25 cellular contexts compared by ENCODE assay signal in the genomic region with DNA sequence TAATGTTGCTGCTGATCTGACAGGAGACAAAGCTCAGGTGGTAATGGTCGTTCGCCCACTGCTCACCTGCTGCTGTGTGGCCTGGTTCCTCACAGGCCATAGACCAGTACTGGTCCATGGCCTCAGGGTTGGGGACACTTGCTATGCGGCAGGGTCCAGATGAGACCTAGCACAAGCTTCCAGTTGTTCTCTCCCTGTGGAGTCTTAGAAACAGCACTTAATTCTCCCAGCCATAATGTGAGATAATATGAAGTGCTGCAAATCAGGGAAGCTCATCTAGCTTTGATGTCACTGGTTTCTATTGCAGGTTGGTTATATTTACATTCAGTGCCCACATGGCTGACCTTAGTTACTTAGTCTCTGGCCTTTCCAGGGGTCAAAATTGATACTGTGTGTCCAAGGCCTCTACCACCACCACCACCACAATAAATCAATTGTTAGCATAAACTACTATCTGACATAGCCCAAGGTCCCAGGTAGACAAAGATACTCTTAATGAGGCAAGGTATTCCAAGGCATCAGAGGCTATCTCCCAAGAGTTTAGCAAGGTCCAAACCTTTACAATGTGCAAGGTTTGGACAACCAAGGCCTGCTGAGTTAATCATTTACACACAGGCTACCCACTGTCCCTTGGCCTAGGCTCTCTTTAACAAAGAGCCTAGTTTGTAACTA. TPM values are rescaled to one million over a fixed set of nuclear protein-coding genes. Genes with fewer than 3 reads are reported as not detected.
DNase-seq lines count a peak whose midpoint lies in the region; ATAC-seq, FAIRE-seq and TF ChIP-seq lines count a peak whose summit lies in the region.
"Had no signal": no experiment of that assay in that cellular context is flagged by ENCODE, and none has a peak within 500 bp of the region (broad histone marks: within the 10 kb centered on the region; RNA-seq: fewer than 3 reads in every experiment).

No MANE protein-coding gene starts in this region.

- FAIRE-seq in HepG2 (lab: Jason Lieb, UNC), result peak; percentile 91
- FAIRE-seq: GM18507 had no signal

- intact Hi-C loops in activated CD8-positive, alpha-beta T cell treated with anti-CD3 and anti-CD28 coated beads for 36 hours (cut with micrococcal nuclease), result no loop called here
- intact Hi-C loops in HepG2 (cut with micrococcal nuclease; ENCODE audit: unreplicated experiment) (loop anchor here (2.0 to 5.0 kb wide), 3 partner anchors 97 to 220 kb away; a partner anchor contains a TSS), uterus (cut with DNase I; ENCODE audit: low total_unique reads) (no loop called here)

- H3K9me3 ChIP-seq in HepG2 (ENCODE audit: low read length) (peaks cover 20% of the 10 kb centered on the region), uterus (no peaks in the 10 kb centered on the region)
- H3K9me3 ChIP-seq in CD8-positive, alpha-beta memory T cell (ENCODE audit: low read length), result no peaks in the 10 kb centered on the region
- H3K9me3 ChIP-seq: BLaER1, HAP-1 had no signal

- peak overlapping the region; percentile 66 for H3K4me2 ChIP-seq in HepG2 (ENCODE audit: low read depth, low read length)
- H3K4me2 ChIP-seq: BLaER1, GM23338, PC-9 had no signal

- no peak overlapping the region for H2AFZ ChIP-seq in HepG2 (ENCODE audit: low read length)
- H2AFZ ChIP-seq: GM23338, PC-9 had no signal

- H3K4me1 ChIP-seq in HepG2 (ENCODE audit: insufficient read depth, low read length), result peaks cover 85% of the 10 kb centered on the region
- peaks cover 4 to 13% of the 10 kb centered on the region in 2 donors for H3K4me1 ChIP-seq in uterus
- H3K4me1 ChIP-seq in CD8-positive, alpha-beta memory T cell (ENCODE audit: insufficient read depth, low read length), result peaks cover 42% of the 10 kb centered on the region

- H3K4me3 Mint-ChIP-seq in activated CD8-positive, alpha-beta T cell treated with anti-CD3 and anti-CD28 coated beads for 36 hours, result no peak overlapping the region
- no peak overlapping the region for H3K4me3 Mint-ChIP-seq in activated CD8-positive, alpha-beta T cell treated with anti-CD3 and anti-CD28 coated beads, Interleukin-2, amount 10 ng/mL, durations not matched to agents 7 days and 5 days
- H3K4me3 Mint-ChIP-seq in WTC11, result no peak overlapping the region
- no peak overlapping the region for H3K4me3 Mint-ChIP-seq in CD8-positive, alpha-beta memory T cell
- H3K4me3 Mint-ChIP-seq: CD4-positive, alpha-beta T cell; GM23338 had no signal

- no TSS peak for BruUV-seq in HepG2 (replicated peaks; lab: Mats Ljungman, UMichigan)

- H4K20me1 ChIP-seq in HepG2 (ENCODE audit: insufficient read depth, low read length), result no peaks in the 10 kb centered on the region
- H4K20me1 ChIP-seq: BLaER1 had no signal

- in situ Hi-C loops in HepG2 (cut with HindIII; ENCODE audit: extremely low pct_ligation_motif_present, low pct_unique_long_range_greater_than_20kb), result no loop called here

- CTCF ChIA-PET in activated CD8-positive, alpha-beta T cell treated with anti-CD3 and anti-CD28 coated beads for 36 hours (lab: Charles Lee), result no interaction called here
- CTCF ChIA-PET in activated CD8-positive, alpha-beta T cell treated with anti-CD3 and anti-CD28 coated beads, Interleukin-2, amount 10 ng/mL, durations not matched to agents 7 days and 5 days (lab: Charles Lee), result interaction anchor here (1.2 kb wide), 1 partner anchor 11 kb away, joined by 7 read pairs; a partner anchor contains a TSS
- CTCF ChIA-PET in WTC11 (lab: Charles Lee), result interaction anchor here (0.9 kb wide), 1 partner anchor 12 kb away, joined by 4 read pairs; a partner anchor contains a TSS
- CTCF ChIA-PET in HepG2 (lab: Yijun Ruan, JAX; ENCODE audit: low intra/inter-chr PET ratio, low total read pairs), result no interaction called here
- CTCF ChIA-PET in CD8-positive, alpha-beta memory T cell (lab: Charles Lee), result interaction anchor here (1.6 to 4.2 kb wide), 2 partner anchors 11 to 183 kb away, joined by 3 to 29 read pairs; a partner anchor contains a TSS

- TF ChIP-seq EP300 in HepG2 (IDR thresholded peaks at IDR 0.05; ENCODE audit: low read depth in 2 of 2, low read length in 2 of 2) (peak; percentile 87 to 97; a peak in 3 of 4 replicates), HepG2 (CRISPR knock-in tag; IDR thresholded peaks at IDR 0.05; ENCODE audit: borderline replicate concordance) (peak; percentile 89)

- peaks cover 3% of the 10 kb centered on the region for H3K79me2 ChIP-seq in HepG2 (ENCODE audit: insufficient read depth, low read length)

- peak overlapping the region; percentile 32 for H3K27ac Mint-ChIP-seq in activated CD8-positive, alpha-beta T cell treated with anti-CD3 and anti-CD28 coated beads for 36 hours
- no peak overlapping the region for H3K27ac Mint-ChIP-seq in activated CD8-positive, alpha-beta T cell treated with anti-CD3 and anti-CD28 coated beads, Interleukin-2, amount 10 ng/mL, durations not matched to agents 7 days and 5 days
- H3K27ac Mint-ChIP-seq in WTC11, result no peak overlapping the region
- H3K27ac Mint-ChIP-seq in CD8-positive, alpha-beta memory T cell, result peak overlapping the region in 1 of 8 donors; percentile 16
- H3K27ac Mint-ChIP-seq: GM23338 had no signal

- no peak for DNase-seq in activated CD8-positive, alpha-beta T cell treated with anti-CD3 and anti-CD28 coated beads for 36 hours
- no peak for DNase-seq in activated CD8-positive, alpha-beta T cell treated with anti-CD3 and anti-CD28 coated beads, Interleukin-2, amount 10 ng/mL, durations not matched to agents 7 days and 5 days
- DNase-seq in WTC11 (ENCODE audit: low spot score) (no peak), HepG2 (ENCODE audit: low spot score) (peak; percentile 98), uterus (no peak)
- DNase-seq in activated CD4-positive, alpha-beta T cell treated with anti-CD3 and anti-CD28 coated beads, Interleukin-2, amount 50 U/mL, for 1 hour, result no peak
- DNase-seq in stimulated activated CD4-positive, alpha-beta T cell treated with anti-CD3 and anti-CD28 coated beads, Interleukin-2, amount 100 ng/mL, for 24 hours, result no peak
- no peak for DNase-seq in CD8-positive, alpha-beta memory T cell
- DNase-seq: ACHN; CD4-positive, alpha-beta T cell; DND-41; KG1; MV-4-11; NCI-H1105 treated with DMSO at 0.1 percent for 48 hours; NCI-H1694; NCI-H446; NCI-H526; PC-9; RPMI8226; SHP77 had no signal

- H3K9ac ChIP-seq in HepG2 (ENCODE audit: insufficient read depth, low read depth, low read length), result peak overlapping the region; percentile 61
- H3K9ac ChIP-seq: BLaER1 had no signal

- H3K27me3 ChIP-seq in HepG2 (ENCODE audit: control insufficient read depth in 1 of 2, insufficient read depth in 2 of 2, low read length in 2 of 2) (no peaks in the 10 kb centered on the region), uterus (no peaks in the 10 kb centered on the region)
- H3K27me3 ChIP-seq in CD8-positive, alpha-beta memory T cell (ENCODE audit: insufficient read depth, low read length, poor library complexity, severe bottlenecking), result no peaks in the 10 kb centered on the region
- H3K27me3 ChIP-seq: BLaER1 had no signal

- TF ChIP-seq POLR2A in HepG2 (IDR thresholded peaks at IDR 0.05; ENCODE audit: insufficient read depth in 1 of 2, low read depth in 2 of 2, low read length in 2 of 2), result peak in 1 of 2 experiments; percentile 38; a peak in 2 of 4 replicates
- TF ChIP-seq POLR2A in uterus (IDR thresholded peaks at IDR 0.05), result no peak

- H3K4me3 ChIP-seq in HepG2 (replicated peaks in 1 of 3; ENCODE audit: insufficient read depth in 1 of 3, low read depth in 2 of 3, low read length in 3 of 3) (peak overlapping the region in 1 of 3 experiments; percentile 27; a peak in 1 of 6 replicates), uterus (no peak overlapping the region)
- H3K4me3 ChIP-seq in CD8-positive, alpha-beta memory T cell (ENCODE audit: low read length), result no peak overlapping the region
- H3K4me3 ChIP-seq: BLaER1, GM23338, HAP-1, PC-9 had no signal

- ATAC-seq in activated CD8-positive, alpha-beta T cell treated with anti-CD3 and anti-CD28 coated beads for 36 hours, result no peak
- ATAC-seq in activated CD8-positive, alpha-beta T cell treated with anti-CD3 and anti-CD28 coated beads, Interleukin-2, amount 10 ng/mL, durations not matched to agents 7 days and 5 days, result no peak
- ATAC-seq in WTC11, result no peak
- peak; percentile 94 for ATAC-seq in HepG2
- ATAC-seq: GM23338 had no signal

- peaks cover 53% of the 10 kb centered on the region for H3K4me1 Mint-ChIP-seq in activated CD8-positive, alpha-beta T cell treated with anti-CD3 and anti-CD28 coated beads for 36 hours (ENCODE audit: low read depth)
- H3K4me1 Mint-ChIP-seq in activated CD8-positive, alpha-beta T cell treated with anti-CD3 and anti-CD28 coated beads, Interleukin-2, amount 10 ng/mL, durations not matched to agents 7 days and 5 days (ENCODE audit: low read depth), result peaks cover 36% of the 10 kb centered on the region
- no peaks in the 10 kb centered on the region for H3K4me1 Mint-ChIP-seq in WTC11
- peaks cover 33 to 58% (median 46%) of the 10 kb centered on the region in 3 donors for H3K4me1 Mint-ChIP-seq in CD8-positive, alpha-beta memory T cell
- H3K4me1 Mint-ChIP-seq: GM23338 had no signal

- peaks cover 35% of the 10 kb centered on the region for H3K36me3 Mint-ChIP-seq in activated CD8-positive, alpha-beta T cell treated with anti-CD3 and anti-CD28 coated beads for 36 hours (ENCODE audit: low read depth)
- peaks cover 26% of the 10 kb centered on the region for H3K36me3 Mint-ChIP-seq in activated CD8-positive, alpha-beta T cell treated with anti-CD3 and anti-CD28 coated beads, Interleukin-2, amount 10 ng/mL, durations not matched to agents 7 days and 5 days (ENCODE audit: low read depth)
- no peaks in the 10 kb centered on the region; the same call in 1 of the 2 replicates for H3K36me3 Mint-ChIP-seq in WTC11
- H3K36me3 Mint-ChIP-seq in CD8-positive, alpha-beta memory T cell, result peaks cover 0 to 26% (median 7%) of the 10 kb centered on the region in 3 donors

- H3K27ac ChIP-seq in HepG2 (ENCODE audit: extremely low read length, insufficient read depth, low read length) (peak overlapping the region; percentile 85), uterus (peak overlapping the region; percentile 43 to 63)
- no peak overlapping the region for H3K27ac ChIP-seq in CD8-positive, alpha-beta memory T cell (ENCODE audit: low read depth, low read length)
- H3K27ac ChIP-seq: 22Rv1, BLaER1, PC-9 had no signal

- peaks cover 0 to 6% of the 10 kb centered on the region in 2 experiments; a peak in 1 of 5 replicates for H3K36me3 ChIP-seq in HepG2 (replicated peaks in 1 of 2; ENCODE audit: control insufficient read depth in 1 of 2, insufficient read depth in 2 of 2, low read length in 2 of 2)
- H3K36me3 ChIP-seq in uterus, result no peaks in the 10 kb centered on the region
- H3K36me3 ChIP-seq in CD8-positive, alpha-beta memory T cell (ENCODE audit: insufficient read depth, low read length), result no peaks in the 10 kb centered on the region

- POLR2A ChIA-PET in activated CD8-positive, alpha-beta T cell treated with anti-CD3 and anti-CD28 coated beads for 36 hours (lab: Charles Lee), result interaction anchor here (1.9 kb wide), 1 partner anchor 173 kb away, joined by 6 read pairs; a partner anchor contains a TSS
- POLR2A ChIA-PET in activated CD8-positive, alpha-beta T cell treated with anti-CD3 and anti-CD28 coated beads, Interleukin-2, amount 10 ng/mL, durations not matched to agents 7 days and 5 days (lab: Charles Lee), result interaction anchor here (0.8 to 5.5 kb wide), 3 partner anchors 11 to 182 kb away, joined by 3 to 49 read pairs (median 30); a partner anchor contains a TSS
- POLR2A ChIA-PET in WTC11 (lab: Charles Lee), result no interaction called here
- POLR2A ChIA-PET in HepG2 (lab: Yijun Ruan, JAX), result interaction anchor here (0.6 to 4.3 kb wide), 6 partner anchors 11 to 172 kb away, joined by 3 to 30 read pairs (median 4); a partner anchor contains a TSS
- POLR2A ChIA-PET in CD8-positive, alpha-beta memory T cell (lab: Charles Lee), result no interaction called here

- 21% methylated on average over 3 of the region's 3 CpGs for WGBS in HepG2 (ENCODE audit: low lambda C conversion rate)

- TF ChIP-seq RAD21 in HepG2 (CRISPR knock-in tag; IDR thresholded peaks at IDR 0.05), result 0 out of 2 replicates have a peak, but pooled peaks have one; percentile 15

- peaks cover 3% of the 10 kb centered on the region for H3K9me3 Mint-ChIP-seq in activated CD8-positive, alpha-beta T cell treated with anti-CD3 and anti-CD28 coated beads for 36 hours
- H3K9me3 Mint-ChIP-seq in activated CD8-positive, alpha-beta T cell treated with anti-CD3 and anti-CD28 coated beads, Interleukin-2, amount 10 ng/mL, durations not matched to agents 7 days and 5 days (ENCODE audit: insufficient read depth), result no peaks in the 10 kb centered on the region
- H3K9me3 Mint-ChIP-seq in WTC11, result peaks cover 3% of the 10 kb centered on the region; the same call in 1 of the 2 replicates
- no peaks in the 10 kb centered on the region for H3K9me3 Mint-ChIP-seq in CD8-positive, alpha-beta memory T cell
- H3K9me3 Mint-ChIP-seq: CD4-positive, alpha-beta T cell; GM23338 had no signal

- H3K27me3 Mint-ChIP-seq in activated CD8-positive, alpha-beta T cell treated with anti-CD3 and anti-CD28 coated beads for 36 hours, result no peaks in the 10 kb centered on the region
- H3K27me3 Mint-ChIP-seq in activated CD8-positive, alpha-beta T cell treated with anti-CD3 and anti-CD28 coated beads, Interleukin-2, amount 10 ng/mL, durations not matched to agents 7 days and 5 days (ENCODE audit: low read depth), result no peaks in the 10 kb centered on the region
- H3K27me3 Mint-ChIP-seq in WTC11 (ENCODE audit: low read depth), result no peaks in the 10 kb centered on the region
- no peaks in the 10 kb centered on the region for H3K27me3 Mint-ChIP-seq in CD8-positive, alpha-beta memory T cell
- H3K27me3 Mint-ChIP-seq: CD4-positive, alpha-beta T cell had no signal

- no peak for TF ChIP-seq CTCF in activated CD8-positive, alpha-beta T cell treated with anti-CD3 and anti-CD28 coated beads for 36 hours (IDR thresholded peaks at IDR 0.05)
- no peak for TF ChIP-seq CTCF in WTC11 (IDR thresholded peaks at IDR 0.05)
- no peak for TF ChIP-seq CTCF in HepG2 (CRISPR knock-in tag; IDR thresholded peaks at IDR 0.05)
- TF ChIP-seq CTCF in uterus (IDR thresholded peaks at IDR 0.05), result no peak

RNA-seq across cellular contexts. Expression of a gene that starts 11.0 kb away (rescaled TPM):
- total RNA-seq in activated CD8-positive, alpha-beta T cell treated with anti-CD3 and anti-CD28 coated beads for 36 hours, result 1 to 10 TPM; 2.7 to 2.9 TPM
- 1 to 10 TPM; 2.2 to 3.6 TPM for total RNA-seq in activated CD8-positive, alpha-beta T cell treated with anti-CD3 and anti-CD28 coated beads, Interleukin-2, amount 10 ng/mL, durations not matched to agents 7 days and 5 days
- total RNA-seq in WTC11 (2021), result 1.6 to 2.1 TPM (median 2.0 TPM) in 3 replicates
- 5.5 and 7.2 TPM in 2 replicates for total RNA-seq in HepG2 (2016; rRNA removed; fragmentation: Illumina TruSeq; extraction: Trizol)
- total RNA-seq in HepG2 (2016; cell fraction: cytosol; rRNA removed; fragmentation: Illumina TruSeq; extraction: Trizol; ENCODE audit: low read depth), result 0.71 and 0.91 TPM in 2 replicates
- 6.2 and 8.4 TPM in 2 replicates for total RNA-seq in HepG2 (2016; cell fraction: insoluble cytoplasmic fraction; rRNA removed; fragmentation: Illumina TruSeq; extraction: Trizol)
- 2.8 and 3.1 TPM in 2 replicates for total RNA-seq in HepG2 (2016; cell fraction: membrane; rRNA removed; fragmentation: Illumina TruSeq; extraction: Trizol)
- total RNA-seq in HepG2 (2016; cell fraction: nucleus; rRNA removed; fragmentation: Illumina TruSeq; extraction: Trizol), result 16.0 and 17.0 TPM in 2 replicates
- polyA plus RNA-seq in HepG2 (2011; rRNA removed), result 2.0 and 2.2 TPM in 2 replicates
- polyA plus RNA-seq in HepG2 (2011; cell fraction: cytosol; rRNA removed), result 0.87 and 1.5 TPM in 2 replicates
- 2.3 and 4.2 TPM in 2 replicates for polyA plus RNA-seq in HepG2 (2011; cell fraction: nucleus; rRNA removed)
- polyA plus RNA-seq in HepG2 (2012), result 3.5 and 5.1 TPM in 2 replicates
- 1.1 and 1.4 TPM in 2 replicates for polyA plus RNA-seq in HepG2 (2016; cell fraction: cytosol; fragmentation: Illumina TruSeq; extraction: Trizol; ENCODE audit: low read depth)
- 6.1 and 6.8 TPM in 2 replicates for polyA plus RNA-seq in HepG2 (2016; cell fraction: insoluble cytoplasmic fraction; fragmentation: Illumina TruSeq; extraction: Trizol; ENCODE audit: low read depth)
- polyA plus RNA-seq in HepG2 (2016; cell fraction: membrane; fragmentation: Illumina TruSeq; extraction: Trizol; ENCODE audit: low read depth), result 2.3 and 2.4 TPM in 2 replicates
- 23.0 and 23.2 TPM in 2 replicates for polyA plus RNA-seq in HepG2 (2016; cell fraction: nucleus; fragmentation: Illumina TruSeq; extraction: Trizol; ENCODE audit: insufficient read depth, low read depth)
- polyA minus RNA-seq in HepG2 (2011; rRNA and poly(A)+ RNA removed; ENCODE audit: low replicate concordance), result 0.26 and 1.0 TPM in 2 replicates
- polyA minus RNA-seq in HepG2 (2011; cell fraction: cytosol; rRNA and poly(A)+ RNA removed), result 0.20 and 0.35 TPM in 2 replicates
- polyA minus RNA-seq in HepG2 (2011; cell fraction: nucleus; rRNA and poly(A)+ RNA removed), result 11.5 and 11.9 TPM in 2 replicates
- 10 to 100 TPM in 1 of 4 donors, 1 to 10 TPM in 2, under 1 TPM in 1; 0.29 to 12.5 (median 5.3) TPM for total RNA-seq in uterus
- 1 to 10 TPM; 2.5 to 3.2 TPM for total RNA-seq in CD8-positive, alpha-beta memory T cell
- polyA plus RNA-seq in CD8-positive, alpha-beta memory T cell, result 0.10 TPM

Comparison
In these comparisons a context has a peak if more than half of its experiments do, and no peak if none do; other contexts are left out.
1. CTCF ChIA-PET loops: an anchor here in activated CD8-positive, alpha-beta T cell treated with anti-CD3 and anti-CD28 coated beads, Interleukin-2, amount 10 ng/mL, durations not matched to agents 7 days and 5 days (1.2 kb wide), WTC11 (0.9 kb wide) and CD8-positive, alpha-beta memory T cell (1.6 to 4.2 kb wide); none called in activated CD8-positive, alpha-beta T cell treated with anti-CD3 and anti-CD28 coated beads for 36 hours and HepG2.
2. POLR2A ChIA-PET loops: an anchor here in activated CD8-positive, alpha-beta T cell treated with anti-CD3 and anti-CD28 coated beads for 36 hours (1.9 kb wide), activated CD8-positive, alpha-beta T cell treated with anti-CD3 and anti-CD28 coated beads, Interleukin-2, amount 10 ng/mL, durations not matched to agents 7 days and 5 days (0.8 to 5.5 kb wide) and HepG2 (0.6 to 4.3 kb wide); none called in WTC11 and CD8-positive, alpha-beta memory T cell.